Comparison of ENCODE assay signal across 8 cellular contexts in genomic region chrX:110316351-110317078, GRCh38. TPM values are rescaled to one million over a fixed set of nuclear protein-coding genes. Genes with fewer than 3 reads are reported as not detected.
DNase-seq lines count a peak whose midpoint lies in the region; ATAC-seq and TF ChIP-seq lines count a peak whose summit lies in the region.

No MANE protein-coding gene starts in this region.

- no peaks in the 10 kb centered on the region for H3K36me3 Mint-ChIP-seq in glutamatergic neuron (ENCODE audit: unreplicated experiment)

- intact Hi-C loops in heart left ventricle (cut with DNase I): loop anchor here in 6 of 10 donors (5.0 to 10.0 kb wide), 6 partner anchors 52 to 154 kb away; no protein-coding TSS in a partner anchor
- intact Hi-C loops in Right ventricle myocardium inferior (cut with DNase I): loop anchor here (5.0 kb wide), 1 partner anchor 154 kb away; no protein-coding TSS in a partner anchor
- intact Hi-C loops in left colon (cut with DNase I, micrococcal nuclease): no loop called here

- H3K27me3 ChIP-seq in heart left ventricle (peaks cover 0 to 27% (median 0%) of the 10 kb centered on the region in 9 donors), smooth muscle cell (ENCODE audit: low read depth) (no peaks in the 10 kb centered on the region)

- H4K20me1 ChIP-seq in smooth muscle cell (ENCODE audit: low read depth): peaks cover 19% of the 10 kb centered on the region

- no peak overlapping the region for H3K27ac Mint-ChIP-seq in glutamatergic neuron (ENCODE audit: unreplicated experiment)

- DNase-seq in heart left ventricle (no peak), Right ventricle myocardium inferior (ENCODE audit: missing footprints) (no peak), glutamatergic neuron (no peak), smooth muscle cell (lab: John Stamatoyannopoulos, UW; ENCODE audit: unreplicated experiment) (no peak), left colon (no peak), NCI-H187 treated with DMSO at 0.1 percent for 48 hours (lab: John Stamatoyannopoulos, UW) (no peak)

- peaks cover 0 to 14% (median 3%) of the 10 kb centered on the region in 12 donors for H3K4me1 ChIP-seq in heart left ventricle
- peaks cover 14% of the 10 kb centered on the region for H3K4me1 ChIP-seq in smooth muscle cell (ENCODE audit: low read depth)

- H3K9ac ChIP-seq in smooth muscle cell (ENCODE audit: low read depth): peak overlapping the region; percentile 75

- H3K4me2 ChIP-seq in smooth muscle cell: peak overlapping the region; percentile 88

- H3K27ac ChIP-seq in heart left ventricle (no peak overlapping the region), smooth muscle cell (ENCODE audit: low read depth) (peak overlapping the region; percentile 3)

- ATAC-seq in heart left ventricle (no peak), Right ventricle myocardium inferior (no peak), left colon (no peak), HG02798 (IDR thresholded peaks at IDR 0.05; ENCODE audit: poor library complexity, unreplicated experiment) (no peak)

- peaks cover 47% of the 10 kb centered on the region for H3K79me2 ChIP-seq in smooth muscle cell (ENCODE audit: low read depth)

- no peak for TF ChIP-seq POLR2A in heart left ventricle (IDR thresholded peaks at IDR 0.05)

- H3F3A ChIP-seq in smooth muscle cell (ENCODE audit: low read depth): no peaks in the 10 kb centered on the region

- H3K9me3 ChIP-seq in heart left ventricle: no peaks in the 10 kb centered on the region
- H3K9me3 ChIP-seq in smooth muscle cell (replicated peaks; ENCODE audit: low read depth): no peaks in the 10 kb centered on the region

- peak overlapping the region in 10 of 12 donors; percentile 62 to 97 (median 83) for H3K4me3 ChIP-seq in heart left ventricle
- H3K4me3 ChIP-seq in WI38 (ENCODE audit: low read depth, low read length): peak overlapping the region; percentile 75
- peak overlapping the region; percentile 74 for H3K4me3 ChIP-seq in smooth muscle cell

- H3K27me3 Mint-ChIP-seq in glutamatergic neuron (ENCODE audit: unreplicated experiment): peaks cover 4% of the 10 kb centered on the region

- H3K36me3 ChIP-seq in heart left ventricle (no peaks in the 10 kb centered on the region), smooth muscle cell (ENCODE audit: low read depth) (no peaks in the 10 kb centered on the region)

- TF ChIP-seq CTCF in heart left ventricle (IDR thresholded peaks at IDR 0.05) (no peak), WI38 (IDR thresholded peaks at IDR 0.05; ENCODE audit: low read depth, low read length) (no peak), glutamatergic neuron (IDR thresholded peaks at IDR 0.05; ENCODE audit: partially characterized antibody, unreplicated experiment) (no peak), smooth muscle cell (IDR thresholded peaks at IDR 0.05; ENCODE audit: borderline replicate concordance, insufficient read depth, poor library complexity, severe bottlenecking) (no peak)

- H3K9me3 Mint-ChIP-seq in glutamatergic neuron (ENCODE audit: unreplicated experiment): peaks cover 2% of the 10 kb centered on the region

- 10 to 39% (median 24%) methylated on average over 12 of the region's 12 CpGs for WGBS in heart left ventricle, 4 donors
- WGBS in smooth muscle cell (ENCODE audit: low lambda C conversion rate): 42% methylated on average over 12 of the region's 12 CpGs

- H3K4me1 Mint-ChIP-seq in glutamatergic neuron (ENCODE audit: low read depth, unreplicated experiment): peaks cover 1% of the 10 kb centered on the region

- peak overlapping the region; percentile 93 for H3K4me3 Mint-ChIP-seq in glutamatergic neuron (ENCODE audit: unreplicated experiment)

- H2AFZ ChIP-seq in smooth muscle cell (ENCODE audit: low read depth): no peak overlapping the region

RNA-seq across cellular contexts. Expression of gene AMMECR1, which starts 1.4 kb away (rescaled TPM):
- total RNA-seq in heart left ventricle: 1 to 10 TPM in 6 of 9 donors, under 1 TPM in 3; 0.56 to 4.1 (median 1.2) TPM
- polyA plus RNA-seq in heart left ventricle: 1 to 10 TPM in 1 of 2 donors, under 1 TPM in 1; 0.97 to 1.1 TPM
- 1.1 TPM for total RNA-seq in Right ventricle myocardium inferior
- 2.3 TPM for total RNA-seq in glutamatergic neuron (ENCODE audit: unreplicated experiment)
- total RNA-seq in smooth muscle cell: 19.6 and 20.9 TPM in 2 replicates
- 5.5 and 11.2 TPM in 2 replicates for polyA plus RNA-seq in smooth muscle cell
- total RNA-seq in left colon: 1 to 10 TPM; 7.5 to 9.7 TPM

RNA-seq across cellular contexts. Expression of gene RTL9, which starts 42.1 kb away (rescaled TPM):
- total RNA-seq in heart left ventricle (1 to 10 TPM in 2 of 9 donors, under 1 TPM in 7; 0.51 to 2.0 (median 0.65) TPM), Right ventricle myocardium inferior (0.38 TPM), glutamatergic neuron (ENCODE audit: unreplicated experiment) (1.8 TPM), smooth muscle cell (0.18 and 0.49 TPM in 2 replicates), left colon (not detected)
- polyA plus RNA-seq in heart left ventricle (1 to 10 TPM in 1 of 2 donors, under 1 TPM in 1; 0.15 to 1.1 TPM), smooth muscle cell (0.21 TPM in 1 of 2 replicates, not detected in the other)

Comparison
In these comparisons a context has a peak if more than half of its experiments do, and no peak if none do; other contexts are left out.
1. intact Hi-C loops: an anchor here in heart left ventricle (5.0 to 10.0 kb wide) and Right ventricle myocardium inferior (5.0 kb wide); none called in left colon.